ENCODE assay signal across 20 cellular contexts in genomic region chr7:157415486-157415885, GRCh38.
DNase-seq lines count a peak whose midpoint lies in the region; ATAC-seq and TF ChIP-seq lines count a peak whose summit lies in the region.
"Had no signal": no experiment of that assay in that cellular context is flagged by ENCODE, and none has a peak within 500 bp of the region (broad histone marks: within the 10 kb centered on the region; RNA-seq: fewer than 3 reads in every experiment).

No MANE protein-coding gene starts in this region.

- WGBS in right cardiac atrium: 96% methylated on average over 16 of the region's 16 CpGs

- ATAC-seq in right cardiac atrium (peak in 1 of 2 donors; percentile 12), left ventricle myocardium superior (no peak), WTC11 (no peak)
- no peak for ATAC-seq in stimulated activated memory B cell treated with anti-CD40 and anti-IgM and Interleukin-4, amounts not matched to agents 10 μg/mL and 1 μg/mL and 100 μg/mL, for 72 hours
- ATAC-seq: CD8-positive, alpha-beta T cell; GM12878 had no signal

- H3K27ac Mint-ChIP-seq in WTC11 (peak overlapping the region; percentile 98), neural progenitor cell (peak overlapping the region; percentile 82)
- no peak overlapping the region for H3K27ac Mint-ChIP-seq in stimulated activated memory B cell treated with anti-CD40 and anti-IgM and Interleukin-4, amounts not matched to agents 10 μg/mL and 1 μg/mL and 100 μg/mL, for 72 hours
- H3K27ac Mint-ChIP-seq: CD8-positive, alpha-beta T cell had no signal

- intact Hi-C loops in right cardiac atrium (cut with DNase I) (no loop called here), left ventricle myocardium superior (cut with micrococcal nuclease) (no loop called here)

- H3K27me3 Mint-ChIP-seq in WTC11 (ENCODE audit: low read depth) (no peaks in the 10 kb centered on the region), neural progenitor cell (ENCODE audit: insufficient read depth, low read depth) (peaks cover 4% of the 10 kb centered on the region)
- no peaks in the 10 kb centered on the region for H3K27me3 Mint-ChIP-seq in stimulated activated memory B cell treated with anti-CD40 and anti-IgM and Interleukin-4, amounts not matched to agents 10 μg/mL and 1 μg/mL and 100 μg/mL, for 72 hours

- H4K20me1 ChIP-seq in neural progenitor cell (ENCODE audit: low read depth): no peaks in the 10 kb centered on the region

- POLR2A ChIA-PET in WTC11 (lab: Charles Lee): no interaction called here

- no peak overlapping the region for H3K4me3 ChIP-seq in right cardiac atrium (ENCODE audit: low read length)
- no peak overlapping the region for H3K4me3 ChIP-seq in neural progenitor cell
- H3K4me3 ChIP-seq: BLaER1, GM12878 had no signal

- no peak overlapping the region for H3K27ac ChIP-seq in right cardiac atrium (ENCODE audit: low read length)
- no peak overlapping the region for H3K27ac ChIP-seq in neural progenitor cell
- no peak overlapping the region for H3K27ac ChIP-seq in substantia nigra (ENCODE audit: low read depth, low read length, poor library complexity, severe bottlenecking)
- H3K27ac ChIP-seq: BLaER1, HL-60 had no signal

- H3K9me3 ChIP-seq in right cardiac atrium (ENCODE audit: control insufficient read depth, low read length) (no peaks in the 10 kb centered on the region), neural progenitor cell (ENCODE audit: low read depth) (no peaks in the 10 kb centered on the region)
- H3K9me3 ChIP-seq: BLaER1 had no signal

- no peak overlapping the region for H3K4me2 ChIP-seq in neural progenitor cell
- H3K4me2 ChIP-seq: BLaER1 had no signal

- no peaks in the 10 kb centered on the region for H3K79me2 ChIP-seq in neural progenitor cell (ENCODE audit: low read depth)

- H2AFZ ChIP-seq in neural progenitor cell (replicated peaks): no peak overlapping the region

- no peaks in the 10 kb centered on the region for H3K36me3 ChIP-seq in neural progenitor cell

- no peaks in the 10 kb centered on the region for H3K4me1 ChIP-seq in right cardiac atrium (ENCODE audit: control insufficient read depth, insufficient read depth, low read length)
- peaks cover 11% of the 10 kb centered on the region for H3K4me1 ChIP-seq in neural progenitor cell

- CTCF ChIA-PET in WTC11 (lab: Charles Lee): no interaction called here

- peak in 2 of 3 donors; percentile 35 to 49 for DNase-seq in right cardiac atrium
- DNase-seq in left ventricle myocardium superior: no peak
- no peak for DNase-seq in WTC11 (ENCODE audit: low spot score)
- DNase-seq in neural progenitor cell (ENCODE audit: low spot score): no peak
- no peak for DNase-seq in T-helper 2 cell
- no peak for DNase-seq in substantia nigra (lab: John Stamatoyannopoulos, UW)
- DNase-seq: 8988T; Calu3; CD8-positive, alpha-beta T cell; DMS 273 treated with DMSO at 0.1 percent for 48 hours; DMS53; DND-41; EL; HCEC 1CT; IMR-90 had no signal

- no peak overlapping the region for H3K9ac ChIP-seq in neural progenitor cell
- H3K9ac ChIP-seq: BLaER1 had no signal

- TF ChIP-seq CTCF in WTC11 (IDR thresholded peaks at IDR 0.05) (no peak), neural progenitor cell (IDR thresholded peaks at IDR 0.05) (no peak)

- H3K9me3 Mint-ChIP-seq in WTC11 (no peaks in the 10 kb centered on the region), neural progenitor cell (peaks cover 3% of the 10 kb centered on the region)
- H3K9me3 Mint-ChIP-seq in stimulated activated memory B cell treated with anti-CD40 and anti-IgM and Interleukin-4, amounts not matched to agents 10 μg/mL and 1 μg/mL and 100 μg/mL, for 72 hours: no peaks in the 10 kb centered on the region
- H3K9me3 Mint-ChIP-seq: CD8-positive, alpha-beta T cell had no signal

- H3K4me3 Mint-ChIP-seq in WTC11 (no peak overlapping the region), neural progenitor cell (no peak overlapping the region)
- no peak overlapping the region for H3K4me3 Mint-ChIP-seq in stimulated activated memory B cell treated with anti-CD40 and anti-IgM and Interleukin-4, amounts not matched to agents 10 μg/mL and 1 μg/mL and 100 μg/mL, for 72 hours
- H3K4me3 Mint-ChIP-seq: CD14-positive monocyte; CD8-positive, alpha-beta T cell had no signal

- H3K27me3 ChIP-seq in right cardiac atrium (ENCODE audit: control insufficient read depth, insufficient read depth): no peaks in the 10 kb centered on the region
- H3K27me3 ChIP-seq in neural progenitor cell: no peaks in the 10 kb centered on the region
- H3K27me3 ChIP-seq: BLaER1 had no signal

- H3K4me1 Mint-ChIP-seq in WTC11: peaks cover 33% of the 10 kb centered on the region
- peaks cover 15% of the 10 kb centered on the region for H3K4me1 Mint-ChIP-seq in neural progenitor cell
- peaks cover 6% of the 10 kb centered on the region for H3K4me1 Mint-ChIP-seq in stimulated activated memory B cell treated with anti-CD40 and anti-IgM and Interleukin-4, amounts not matched to agents 10 μg/mL and 1 μg/mL and 100 μg/mL, for 72 hours
- H3K4me1 Mint-ChIP-seq: CD14-positive monocyte had no signal

- H3F3A ChIP-seq in neural progenitor cell (ENCODE audit: low read depth): peaks cover 12% of the 10 kb centered on the region

- H3K36me3 Mint-ChIP-seq in WTC11 (peaks cover 41% of the 10 kb centered on the region), neural progenitor cell (peaks cover 37% of the 10 kb centered on the region)
- H3K36me3 Mint-ChIP-seq in stimulated activated memory B cell treated with anti-CD40 and anti-IgM and Interleukin-4, amounts not matched to agents 10 μg/mL and 1 μg/mL and 100 μg/mL, for 72 hours: peaks cover 47% of the 10 kb centered on the region

TF ChIP-seq in WTC11, 78 proteins besides CTCF, POLR2A, EP300 and RAD21 (continues in another document):
- no peak for TF ChIP-seq CREM (CRISPR knock-in tag; IDR thresholded peaks at IDR 0.05)
- no peak for TF ChIP-seq PRDM15 (CRISPR knock-in tag; IDR thresholded peaks at IDR 0.05)
- no peak for TF ChIP-seq ARID4B (CRISPR knock-in tag; IDR thresholded peaks at IDR 0.05; ENCODE audit: borderline replicate concordance)
- TF ChIP-seq TP53 (CRISPR knock-in tag; IDR thresholded peaks at IDR 0.05): no peak

Comparison
In these comparisons a context has a peak if more than half of its experiments do, and no peak if none do; other contexts are left out.
1. DNase-seq: peak in right cardiac atrium (2 of 3); none in left ventricle myocardium superior (single experiment), WTC11 (single experiment), neural progenitor cell (single experiment), T-helper 2 cell (0 of 5) and substantia nigra (0 of 49).